29 cellular contexts compared by ENCODE assay signal in genomic region chr13:103514188-103514587, GRCh38.
"Had no signal": no experiment of that assay in that cellular context is flagged by ENCODE, and none has a peak within 500 bp of the region (broad histone marks: within the 10 kb centered on the region; RNA-seq: fewer than 3 reads in every experiment).

No MANE protein-coding gene starts in this region.

- H3K4me1 Mint-ChIP-seq: stimulated activated effector memory CD8-positive, alpha-beta T cell treated with anti-CD3 and anti-CD28 coated beads, Interleukin-12 subunit alpha, Interleukin-12 subunit beta, amount 100 ng/mL, for 72 hours; stimulated activated memory B cell treated with anti-CD40 and anti-IgM and Interleukin-4, amounts not matched to agents 10 μg/mL and 1 μg/mL and 100 μg/mL, for 72 hours; stimulated activated naive B cell treated with anti-CD40 and anti-IgM and Interleukin-4, amounts not matched to agents 10 μg/mL and 1 μg/mL and 100 μg/mL, for 72 hours; stimulated activated naive CD8-positive, alpha-beta T cell treated with anti-CD3 and anti-CD28 coated beads, Interleukin-15, amount 100 ng/mL, for 72 hours had no signal

- H3K4me3 ChIP-seq: stomach, suprapubic skin, testis, thoracic aorta, thyroid gland, tibial artery, tibial nerve, transverse colon, upper lobe of left lung, upper lobe of right lung, uterus, vagina had no signal

- ATAC-seq: stimulated activated effector memory CD8-positive, alpha-beta T cell treated with anti-CD3 and anti-CD28 coated beads, Interleukin-12 subunit alpha, Interleukin-12 subunit beta, amount 100 ng/mL, for 72 hours; stimulated activated memory B cell treated with anti-CD40 and anti-IgM and Interleukin-4, amounts not matched to agents 10 μg/mL and 1 μg/mL and 100 μg/mL, for 72 hours; stimulated activated naive B cell treated with anti-CD40 and anti-IgM and Interleukin-4, amounts not matched to agents 10 μg/mL and 1 μg/mL and 100 μg/mL, for 72 hours; stimulated activated naive CD8-positive, alpha-beta T cell treated with anti-CD3 and anti-CD28 coated beads, Interleukin-15, amount 100 ng/mL, for 72 hours; stimulated activated naive CD8-positive, alpha-beta T cell treated with anti-CD3 and anti-CD28 coated beads, Interleukin-15, Interleukin-2, amounts not matched to agents 100 U/mL and 50 U/mL, for 24 hours; upper lobe of right lung had no signal

- H3K36me3 Mint-ChIP-seq: stimulated activated effector memory CD8-positive, alpha-beta T cell treated with anti-CD3 and anti-CD28 coated beads, Interleukin-12 subunit alpha, Interleukin-12 subunit beta, amount 100 ng/mL, for 72 hours; stimulated activated memory B cell treated with anti-CD40 and anti-IgM and Interleukin-4, amounts not matched to agents 10 μg/mL and 1 μg/mL and 100 μg/mL, for 72 hours; stimulated activated naive B cell treated with anti-CD40 and anti-IgM and Interleukin-4, amounts not matched to agents 10 μg/mL and 1 μg/mL and 100 μg/mL, for 72 hours; type B pancreatic cell had no signal

- H3K27me3 ChIP-seq: stomach, suprapubic skin, testis, thyroid gland, tibial artery, tibial nerve, transverse colon, upper lobe of left lung, upper lobe of right lung, uterus, vagina had no signal

- H3K36me3 ChIP-seq: stomach, suprapubic skin, thoracic aorta, thyroid gland, tibial artery, tibial nerve, transverse colon, upper lobe of left lung, upper lobe of right lung, uterus, vagina had no signal

- DNase-seq: stimulated activated CD4-positive, alpha-beta T cell treated with anti-CD3 and anti-CD28 coated beads, Interleukin-2, amount 100 ng/mL, for 48 hours; stimulated activated CD4-positive, alpha-beta T cell treated with anti-CD3 and anti-CD28 coated beads, Interleukin-4, amount 100 ng/mL, for 1 hour; stimulated activated CD4-positive, alpha-beta T cell treated with anti-CD3 and anti-CD28 coated beads, Interleukin-4, amount 100 ng/mL, for 24 hours; stimulated activated CD4-positive, alpha-beta T cell treated with anti-CD3 and anti-CD28 coated beads, Interleukin-4, amount 100 ng/mL, for 4 hours; stimulated activated CD8-positive, alpha-beta memory T cell treated with anti-CD3 and anti-CD28 coated beads, Interleukin-4, amount 100 ng/mL, for 48 hours; stimulated activated naive B cell treated with anti-CD40 and anti-IgM and Interleukin-4, amounts not matched to agents 10 μg/mL and 1 μg/mL and 100 μg/mL, for 72 hours; stimulated activated naive CD4-positive, alpha-beta T cell; stimulated activated naive CD4-positive, alpha-beta T cell treated with Interleukin-2 at 50 U/mL for 16 hours; stimulated activated naive CD8-positive, alpha-beta T cell treated with anti-CD3 and anti-CD28 coated beads, Interleukin-15, amount 100 ng/mL, for 72 hours; stimulated activated naive CD8-positive, alpha-beta T cell treated with anti-CD3 and anti-CD28 coated beads, Interleukin-15, Interleukin-2, amounts not matched to agents 100 U/mL and 50 U/mL, for 24 hours; stomach; substantia nigra; testis; thyroid gland; tibial artery; transverse colon; trophoblast cell; upper lobe of left lung; upper lobe of right lung; uterus had no signal

- H3K27me3 Mint-ChIP-seq: stimulated activated memory B cell treated with anti-CD40 and anti-IgM and Interleukin-4, amounts not matched to agents 10 μg/mL and 1 μg/mL and 100 μg/mL, for 72 hours; stimulated activated naive B cell treated with anti-CD40 and anti-IgM and Interleukin-4, amounts not matched to agents 10 μg/mL and 1 μg/mL and 100 μg/mL, for 72 hours; stimulated activated naive CD8-positive, alpha-beta T cell treated with anti-CD3 and anti-CD28 coated beads, Interleukin-15, amount 100 ng/mL, for 72 hours; stimulated activated naive CD8-positive, alpha-beta T cell treated with anti-CD3 and anti-CD28 coated beads, Interleukin-15, Interleukin-2, amounts not matched to agents 100 ng/mL and 50 ng/mL, for 24 hours; type B pancreatic cell had no signal

- H3K9me3 ChIP-seq: stomach, suprapubic skin, testis, thoracic aorta, thyroid gland, tibial artery, tibial nerve, transverse colon, upper lobe of left lung, upper lobe of right lung, uterus, vagina had no signal

- H3K9me3 Mint-ChIP-seq: stimulated activated memory B cell treated with anti-CD40 and anti-IgM and Interleukin-4, amounts not matched to agents 10 μg/mL and 1 μg/mL and 100 μg/mL, for 72 hours; stimulated activated naive B cell treated with anti-CD40 and anti-IgM and Interleukin-4, amounts not matched to agents 10 μg/mL and 1 μg/mL and 100 μg/mL, for 72 hours; stimulated activated naive CD8-positive, alpha-beta T cell treated with anti-CD3 and anti-CD28 coated beads, Interleukin-15, amount 100 ng/mL, for 72 hours; type B pancreatic cell had no signal

- H3K27ac ChIP-seq: stomach, suprapubic skin, testis, thoracic aorta, thyroid gland, tibial artery, tibial nerve, transverse colon, upper lobe of left lung, upper lobe of right lung, uterus, vagina had no signal

- H3K27ac Mint-ChIP-seq: stimulated activated effector memory CD8-positive, alpha-beta T cell treated with anti-CD3 and anti-CD28 coated beads, Interleukin-12 subunit alpha, Interleukin-12 subunit beta, amount 100 ng/mL, for 72 hours; stimulated activated memory B cell treated with anti-CD40 and anti-IgM and Interleukin-4, amounts not matched to agents 10 μg/mL and 1 μg/mL and 100 μg/mL, for 72 hours; stimulated activated naive B cell treated with anti-CD40 and anti-IgM and Interleukin-4, amounts not matched to agents 10 μg/mL and 1 μg/mL and 100 μg/mL, for 72 hours; stimulated activated naive CD8-positive, alpha-beta T cell treated with anti-CD3 and anti-CD28 coated beads, Interleukin-15, amount 100 ng/mL, for 72 hours; stimulated activated naive CD8-positive, alpha-beta T cell treated with anti-CD3 and anti-CD28 coated beads, Interleukin-15, Interleukin-2, amounts not matched to agents 100 ng/mL and 50 ng/mL, for 24 hours; type B pancreatic cell had no signal

- H3K4me1 ChIP-seq: stomach, suprapubic skin, testis, thyroid gland, tibial artery, tibial nerve, upper lobe of left lung, upper lobe of right lung, uterus, vagina had no signal

- H3K4me3 Mint-ChIP-seq: stimulated activated effector memory CD8-positive, alpha-beta T cell treated with anti-CD3 and anti-CD28 coated beads, Interleukin-12 subunit alpha, Interleukin-12 subunit beta, amount 100 ng/mL, for 72 hours; stimulated activated memory B cell treated with anti-CD40 and anti-IgM and Interleukin-4, amounts not matched to agents 10 μg/mL and 1 μg/mL and 100 μg/mL, for 72 hours; stimulated activated naive B cell treated with anti-CD40 and anti-IgM and Interleukin-4, amounts not matched to agents 10 μg/mL and 1 μg/mL and 100 μg/mL, for 72 hours; stimulated activated naive CD8-positive, alpha-beta T cell treated with anti-CD3 and anti-CD28 coated beads, Interleukin-15, amount 100 ng/mL, for 72 hours; stimulated activated naive CD8-positive, alpha-beta T cell treated with anti-CD3 and anti-CD28 coated beads, Interleukin-15, Interleukin-2, amounts not matched to agents 100 ng/mL and 50 ng/mL, for 24 hours; type B pancreatic cell had no signal

- FAIRE-seq: urothelium cell line had no signal
